Comparison of ENCODE assay signal across 9 cellular contexts in the genomic region with DNA sequence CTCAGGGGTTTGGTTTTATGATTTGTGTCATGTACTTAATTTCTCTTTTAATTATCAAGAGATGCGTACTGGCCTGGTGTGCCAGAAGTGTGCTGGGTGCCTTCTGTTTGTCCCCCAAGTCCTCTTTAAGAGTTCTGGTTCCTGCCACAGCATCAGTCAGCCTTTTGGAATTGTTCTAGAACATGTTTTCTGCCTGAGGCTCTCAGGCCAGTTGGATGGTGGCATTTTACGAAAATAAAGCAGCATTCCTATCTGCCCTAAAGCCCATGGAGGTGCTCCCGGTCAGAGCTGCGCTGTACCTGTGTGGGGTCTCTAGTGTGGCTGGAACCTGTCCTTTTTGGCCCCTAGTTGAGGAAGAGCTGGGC. TPM values are rescaled to one million over a fixed set of nuclear protein-coding genes. Genes with fewer than 3 reads are reported as not detected.
DNase-seq lines count a peak whose midpoint lies in the region; ATAC-seq and TF ChIP-seq lines count a peak whose summit lies in the region.
"Had no signal": no experiment of that assay in that cellular context is flagged by ENCODE, and none has a peak within 500 bp of the region (broad histone marks: within the 10 kb centered on the region; RNA-seq: fewer than 3 reads in every experiment).

No MANE protein-coding gene starts in this region.

- peak overlapping the region; percentile 0 for H3K4me2 ChIP-seq in mammary epithelial cell (ENCODE audit: insufficient read depth, low read depth, low read length)

- CTCF ChIA-PET in mammary epithelial cell (lab: Charles Lee; ENCODE audit: low non-redundant PET) = no interaction called here

- TF ChIP-seq CTCF in mammary epithelial cell (conservative IDR thresholded peaks at IDR 0.05 in 1 of 2, IDR thresholded peaks at IDR 0.05 in 1 of 2; ENCODE audit: extremely low read depth in 1 of 2, insufficient read depth in 1 of 2, low read depth in 1 of 2, low read length in 2 of 2) = no peak
- no peak for TF ChIP-seq CTCF in upper lobe of right lung (IDR thresholded peaks at IDR 0.05)

- peak overlapping the region; percentile 97 for H3K27ac Mint-ChIP-seq in activated naive CD4-positive, alpha-beta T cell treated with anti-CD3 and anti-CD28 coated beads, Interleukin-2, amount 50 U/mL, for 24 hours

- peaks cover 12% of the 10 kb centered on the region for H3K36me3 Mint-ChIP-seq in activated naive CD4-positive, alpha-beta T cell treated with anti-CD3 and anti-CD28 coated beads, Interleukin-2, amount 50 U/mL, for 24 hours

- ATAC-seq in upper lobe of right lung = no peak

- peaks cover 98% of the 10 kb centered on the region for H3K79me2 ChIP-seq in mammary epithelial cell (ENCODE audit: insufficient read depth, low read length)

- H3K27ac ChIP-seq in mammary epithelial cell (ENCODE audit: insufficient read depth, low read depth, low read length) = no peak overlapping the region
- H3K27ac ChIP-seq in muscle layer of duodenum (ENCODE audit: low read length) = peak overlapping the region; percentile 84
- H3K27ac ChIP-seq in upper lobe of right lung = peak overlapping the region; percentile 82

- H3K9ac ChIP-seq in mammary epithelial cell (ENCODE audit: insufficient read depth, low read length) = no peak overlapping the region

- H3K27me3 Mint-ChIP-seq in activated naive CD4-positive, alpha-beta T cell treated with anti-CD3 and anti-CD28 coated beads, Interleukin-2, amount 50 U/mL, for 24 hours = no peaks in the 10 kb centered on the region

- H3K36me3 ChIP-seq in mammary epithelial cell (ENCODE audit: insufficient read depth, low read length) (peaks cover 7% of the 10 kb centered on the region), muscle layer of duodenum (ENCODE audit: control insufficient read depth in 1 of 2, insufficient read depth in 2 of 2, low read length in 2 of 2) (peaks cover 11 to 15% of the 10 kb centered on the region in 2 donors), upper lobe of right lung (peaks cover 14% of the 10 kb centered on the region)

- H3K9me3 Mint-ChIP-seq in activated naive CD4-positive, alpha-beta T cell treated with anti-CD3 and anti-CD28 coated beads, Interleukin-2, amount 50 U/mL, for 24 hours = no peaks in the 10 kb centered on the region

- peak overlapping the region; percentile 87 for H3K4me3 Mint-ChIP-seq in activated naive CD4-positive, alpha-beta T cell treated with anti-CD3 and anti-CD28 coated beads, Interleukin-2, amount 50 U/mL, for 24 hours

- no peaks in the 10 kb centered on the region for H4K20me1 ChIP-seq in mammary epithelial cell (ENCODE audit: insufficient read depth, low read length)

- intact Hi-C loops in mammary epithelial cell (cut with micrococcal nuclease) (loop anchor here (5.0 kb wide), 1 partner anchor 54 kb away; a partner anchor contains a TSS), upper lobe of right lung (cut with DNase I) (no loop called here)

- dilution Hi-C loops in mammary epithelial cell (cut with HindIII; ENCODE audit: low sequenced_read_pairs) = no loop called here

- WGBS in mammary epithelial cell (ENCODE audit: low coverage, missing lambda C conversion rate) = 75% methylated on average over 2 of the region's 4 CpGs

- H3K27me3 ChIP-seq in mammary epithelial cell (ENCODE audit: insufficient read depth, low read length) = no peaks in the 10 kb centered on the region
- no peaks in the 10 kb centered on the region for H3K27me3 ChIP-seq in muscle layer of duodenum (ENCODE audit: low read depth, low read length)
- H3K27me3 ChIP-seq in upper lobe of right lung = no peaks in the 10 kb centered on the region

- DNase-seq in activated naive CD4-positive, alpha-beta T cell (lab: John Stamatoyannopoulos, UW) = no peak
- DNase-seq in mammary epithelial cell (no peak), upper lobe of right lung (no peak), HK-2 (ENCODE audit: unreplicated experiment) (no peak), NCI-H1694 treated with DMSO at 0.1 percent for 48 hours (lab: John Stamatoyannopoulos, UW) (no peak), COR-L47 (lab: John Stamatoyannopoulos, UW) (no peak)
- DNase-seq: NCI-H526 treated with DMSO at 0.1 percent for 48 hours had no signal

- H2AFZ ChIP-seq in mammary epithelial cell (ENCODE audit: low read depth, low read length) = no peak overlapping the region

- H3K4me3 ChIP-seq in mammary epithelial cell (replicated peaks in 1 of 3; ENCODE audit: insufficient read depth in 1 of 3, low read depth in 2 of 3, low read length in 3 of 3) (no peak overlapping the region), muscle layer of duodenum (ENCODE audit: low read depth in 1 of 2, low read length in 2 of 2) (peak overlapping the region in 1 of 2 donors; percentile 48), upper lobe of right lung (peak overlapping the region; percentile 6)

- no peaks in the 10 kb centered on the region for H3K9me3 ChIP-seq in mammary epithelial cell (replicated peaks; ENCODE audit: insufficient read depth, low read length)
- no peaks in the 10 kb centered on the region for H3K9me3 ChIP-seq in muscle layer of duodenum (ENCODE audit: control insufficient read depth in 1 of 2, low read length in 2 of 2)
- H3K9me3 ChIP-seq in upper lobe of right lung = no peaks in the 10 kb centered on the region

- no TSS peak for BruUV-seq in mammary epithelial cell (replicated peaks; lab: Mats Ljungman, UMichigan)

- H3K4me1 Mint-ChIP-seq in activated naive CD4-positive, alpha-beta T cell treated with anti-CD3 and anti-CD28 coated beads, Interleukin-2, amount 50 U/mL, for 24 hours = peaks cover 88% of the 10 kb centered on the region

- H3K4me1 ChIP-seq in mammary epithelial cell (ENCODE audit: insufficient read depth, low read length) (peaks cover 54% of the 10 kb centered on the region), muscle layer of duodenum (ENCODE audit: control insufficient read depth in 1 of 2, insufficient read depth in 2 of 2, low read length in 2 of 2) (peaks cover 49 to 72% of the 10 kb centered on the region in 2 donors), upper lobe of right lung (peaks cover 78% of the 10 kb centered on the region)

- in situ Hi-C loops in mammary epithelial cell (cut with MboI; ENCODE audit: low sequenced_read_pairs in 2 of 2) = no loop called here

RNA-seq across cellular contexts. Expression of a gene that starts 54.1 kb away (rescaled TPM):
- total RNA-seq in mammary epithelial cell (1 to 10 TPM; 2.7 to 2.8 TPM), upper lobe of right lung (1.8 TPM)
- polyA plus RNA-seq in mammary epithelial cell = 0.88 TPM
- polyA minus RNA-seq in mammary epithelial cell = not detected

RNA-seq across cellular contexts. Expression of a gene that starts 54.7 kb away (rescaled TPM):
- total RNA-seq in mammary epithelial cell (100 to 1,000 TPM; 136 to 221 TPM), upper lobe of right lung (207 TPM)
- 444 TPM for polyA plus RNA-seq in mammary epithelial cell
- polyA minus RNA-seq in mammary epithelial cell = 141 TPM

RNA-seq across cellular contexts. Expression of a gene that starts 55.8 kb away (rescaled TPM):
- total RNA-seq in mammary epithelial cell (100 to 1,000 TPM in 1 of 2 donors, 10 to 100 TPM in 1; 67.5 to 109 TPM), upper lobe of right lung (85.8 TPM)
- polyA plus RNA-seq in mammary epithelial cell = 49.6 TPM
- polyA minus RNA-seq in mammary epithelial cell = 14.5 TPM
